ENCODE assay signal across 1 cellular context in the genomic region with DNA sequence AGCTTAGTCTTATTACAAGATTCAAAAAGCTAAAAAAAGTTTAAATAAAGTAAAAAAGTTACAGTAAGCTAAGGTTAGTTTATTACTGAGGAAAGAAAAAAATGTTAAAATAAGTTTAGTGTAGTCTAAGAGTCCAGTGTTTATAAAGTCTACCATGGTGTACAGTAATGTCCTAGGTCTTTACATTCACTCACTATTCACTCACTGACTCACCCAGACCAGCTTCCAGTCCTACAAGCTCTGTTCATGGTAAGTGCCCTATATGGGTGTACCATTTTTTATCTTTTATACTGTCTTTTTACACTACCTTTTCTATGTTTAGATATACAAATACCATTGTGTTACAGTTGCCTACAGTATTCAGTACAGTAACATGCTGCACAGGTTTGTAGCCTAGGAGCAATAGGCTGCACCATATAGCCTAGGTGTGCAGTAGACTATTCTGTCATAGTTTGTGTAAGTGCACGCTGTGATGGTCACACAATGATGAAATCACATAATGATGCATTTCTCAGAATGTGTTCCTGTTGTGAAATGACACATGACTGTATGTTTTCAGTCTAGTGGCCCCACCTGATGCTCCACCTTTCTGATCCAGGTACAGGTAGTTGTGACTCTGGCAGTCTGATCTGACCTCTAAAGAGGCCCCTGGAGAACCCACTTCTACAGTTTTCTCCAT.
TF ChIP-seq lines count a peak whose summit lies in the region.

No MANE protein-coding gene starts in this region.

TF ChIP-seq in HepG2, 621 proteins besides CTCF, POLR2A, EP300 and RAD21 (continued from another document):
- TF ChIP-seq, protein P1, sequence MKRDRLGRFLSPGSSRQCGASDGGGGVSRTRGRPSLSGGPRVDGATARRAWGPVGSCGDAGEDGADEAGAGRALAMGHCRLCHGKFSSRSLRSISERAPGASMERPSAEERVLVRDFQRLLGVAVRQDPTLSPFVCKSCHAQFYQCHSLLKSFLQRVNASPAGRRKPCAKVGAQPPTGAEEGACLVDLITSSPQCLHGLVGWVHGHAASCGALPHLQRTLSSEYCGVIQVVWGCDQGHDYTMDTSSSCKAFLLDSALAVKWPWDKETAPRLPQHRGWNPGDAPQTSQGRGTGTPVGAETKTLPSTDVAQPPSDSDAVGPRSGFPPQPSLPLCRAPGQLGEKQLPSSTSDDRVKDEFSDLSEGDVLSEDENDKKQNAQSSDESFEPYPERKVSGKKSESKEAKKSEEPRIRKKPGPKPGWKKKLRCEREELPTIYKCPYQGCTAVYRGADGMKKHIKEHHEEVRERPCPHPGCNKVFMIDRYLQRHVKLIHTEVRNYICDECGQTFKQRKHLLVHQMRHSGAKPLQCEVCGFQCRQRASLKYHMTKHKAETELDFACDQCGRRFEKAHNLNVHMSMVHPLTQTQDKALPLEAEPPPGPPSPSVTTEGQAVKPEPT (CRISPR knock-in tag; IDR thresholded peaks at IDR 0.05; ENCODE audit: low read depth) = no peak
